ENCODE assay signal across 29 cellular contexts in the genomic region with DNA sequence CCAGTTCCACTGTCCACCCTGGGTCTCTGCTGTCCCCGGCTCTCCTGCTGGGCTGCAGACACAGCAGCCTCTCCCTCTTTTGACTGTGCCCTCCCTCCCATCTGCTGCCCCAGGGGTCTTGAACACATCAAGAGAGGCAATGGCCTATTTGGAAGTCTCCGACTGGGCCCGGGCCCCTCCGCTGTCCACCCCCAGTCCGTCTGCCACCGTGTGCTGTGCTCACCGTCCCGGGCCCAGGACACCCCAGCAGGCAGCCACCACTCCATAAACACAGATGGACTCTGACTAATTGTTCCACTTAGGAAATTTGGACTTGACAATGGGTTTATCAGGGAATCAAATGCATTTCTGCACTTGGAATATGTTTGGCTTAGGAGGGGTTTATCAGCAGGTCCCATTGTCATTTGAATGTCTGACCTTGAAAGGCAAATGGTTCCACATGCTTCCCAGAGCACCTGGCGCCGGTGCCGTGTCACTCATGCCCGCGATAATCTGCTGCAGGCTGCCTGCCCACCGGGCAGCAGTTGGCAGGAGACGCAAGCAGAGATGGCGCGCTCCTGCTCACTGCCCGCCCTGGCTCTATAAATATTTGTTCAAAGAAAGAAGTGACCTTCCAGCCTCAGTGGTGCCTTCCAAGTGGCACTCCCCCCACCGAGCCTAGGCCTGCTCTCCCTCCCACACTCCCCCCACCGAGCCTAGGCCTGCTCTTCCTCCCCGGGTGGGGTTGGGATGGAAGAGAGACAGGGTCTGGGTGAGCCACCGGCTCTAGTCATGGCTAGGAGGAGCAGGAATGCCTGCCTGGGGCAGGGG. TPM values are rescaled to one million over a fixed set of nuclear protein-coding genes. Genes with fewer than 3 reads are reported as not detected.
DNase-seq lines count a peak whose midpoint lies in the region; ATAC-seq and TF ChIP-seq lines count a peak whose summit lies in the region.
"Had no signal": no experiment of that assay in that cellular context is flagged by ENCODE, and none has a peak within 500 bp of the region (broad histone marks: within the 10 kb centered on the region; RNA-seq: fewer than 3 reads in every experiment).

No MANE protein-coding gene starts in this region.

- no peak overlapping the region for H2BK5ac ChIP-seq in neuronal stem cell (ENCODE audit: low read length)

- no peak for TF ChIP-seq EP300 in transverse colon (IDR thresholded peaks at IDR 0.05; ENCODE audit: low read depth)

- H3K9me3 ChIP-seq in neuronal stem cell (replicated peaks in 1 of 2; ENCODE audit: control insufficient read depth in 2 of 2, insufficient read depth in 1 of 2, low read depth in 1 of 2, low read length in 2 of 2): no peaks in the 10 kb centered on the region
- no peaks in the 10 kb centered on the region for H3K9me3 ChIP-seq in transverse colon
- H3K9me3 ChIP-seq in Karpas-422 (ENCODE audit: low read length): no peaks in the 10 kb centered on the region
- H3K9me3 ChIP-seq: ascending aorta; BLaER1 treated with 17β-estradiol and CSF1 and Interleukin-3, amounts not matched to agents 10 nM and 100 nM; neutrophil; testis had no signal

- CTCF ChIA-PET in activated CD8-positive, alpha-beta T cell treated with anti-CD3 and anti-CD28 coated beads, Interleukin-2, amount 10 ng/mL, durations not matched to agents 7 days and 5 days (lab: Charles Lee): no interaction called here

- H4K20me1 ChIP-seq in Karpas-422 (ENCODE audit: insufficient read depth, low read depth, low read length): no peaks in the 10 kb centered on the region
- H4K20me1 ChIP-seq: BLaER1 treated with 17β-estradiol and CSF1 and Interleukin-3, amounts not matched to agents 10 nM and 100 nM had no signal

- DNase-seq in G401 (ENCODE audit: low spot score) (peak; percentile 78), NCI-H1092 treated with DMSO at 0.1 percent for 48 hours (lab: John Stamatoyannopoulos, UW) (peak; percentile 66), cerebellum (ENCODE audit: low spot score) (peak; percentile 55), neuronal stem cell (ENCODE audit: low spot score) (no peak), transverse colon (no peak), Karpas-422 (no peak), DMS79 (lab: John Stamatoyannopoulos, UW) (no peak)
- no peak for DNase-seq in activated CD8-positive, alpha-beta T cell treated with anti-CD3 and anti-CD28 coated beads, Interleukin-2, amount 10 ng/mL, durations not matched to agents 7 days and 5 days
- DNase-seq: activated CD4-positive, alpha-beta T cell treated with anti-CD3 and anti-CD28 coated beads, Interleukin-2, amount 50 U/mL, for 4 hours; activated gamma-delta T cell treated with Interleukin-2 at 50 U/mL for 16 hours; activated naive CD8-positive, alpha-beta T cell treated with anti-CD3 and anti-CD28 coated beads, Interleukin-2, amount 10 ng/mL, durations not matched to agents 7 days and 5 days; activated T-cell treated with anti-CD3 and anti-CD28 coated beads, Interleukin-2, amount 50 U/mL, for 48 hours; cortex of kidney; effector memory CD8-positive, alpha-beta T cell; islet precursor cell; NCI-H1930; NCI-H446; small intestine; stimulated activated naive CD8-positive, alpha-beta T cell treated with anti-CD3 and anti-CD28 coated beads, Interleukin-15, Interleukin-2, amounts not matched to agents 100 U/mL and 50 U/mL, for 24 hours; T-helper 2 cell; testis had no signal

- H3K9me2 ChIP-seq in Karpas-422 (replicated peaks; ENCODE audit: insufficient read depth, low read length): no peaks in the 10 kb centered on the region

- intact Hi-C loops in transverse colon (cut with DNase I; ENCODE audit: low total_unique reads): no loop called here

- H3K36me3 Mint-ChIP-seq in activated CD8-positive, alpha-beta T cell treated with anti-CD3 and anti-CD28 coated beads, Interleukin-2, amount 10 ng/mL, durations not matched to agents 7 days and 5 days (ENCODE audit: low read depth): no peaks in the 10 kb centered on the region
- H3K36me3 Mint-ChIP-seq: activated naive CD8-positive, alpha-beta T cell treated with anti-CD3 and anti-CD28 coated beads, Interleukin-2, amount 10 ng/mL, durations not matched to agents 7 days and 5 days; IgD-negative memory B cell; mesothelial cell of epicardium had no signal

- H3K9ac ChIP-seq in neuronal stem cell (ENCODE audit: low read depth, low read length, poor library complexity): no peak overlapping the region
- no peak overlapping the region for H3K9ac ChIP-seq in Karpas-422 (ENCODE audit: low read length)
- H3K9ac ChIP-seq: BLaER1 treated with 17β-estradiol and CSF1 and Interleukin-3, amounts not matched to agents 10 nM and 100 nM had no signal

- peak overlapping the region; percentile 74 for H2AK5ac ChIP-seq in neuronal stem cell (ENCODE audit: low read depth, low read length)

- H4K91ac ChIP-seq in neuronal stem cell (ENCODE audit: low read depth, low read length, poor library complexity): no peak overlapping the region

- in situ Hi-C loops in G401 (cut with HindIII; ENCODE audit: low sequenced_read_pairs): no loop called here
- in situ Hi-C loops in transverse colon (cut with MboI; ENCODE audit: low pct_ligation_motif_present in 1 of 4, low pct_unique_long_range_greater_than_20kb in 1 of 4, low sequenced_read_pairs in 3 of 4): no loop called here

- H3K14ac ChIP-seq in neuronal stem cell (ENCODE audit: low read length): peak overlapping the region; percentile 47

- no peaks in the 10 kb centered on the region for H3K79me2 ChIP-seq in Karpas-422 (ENCODE audit: low read length)

- TF ChIP-seq CTCF in transverse colon (IDR thresholded peaks at IDR 0.05): no peak

- H3K36me3 ChIP-seq in neuronal stem cell (replicated peaks in 1 of 2; ENCODE audit: control insufficient read depth in 2 of 2, insufficient read depth in 2 of 2, low read length in 2 of 2): no peaks in the 10 kb centered on the region
- H3K36me3 ChIP-seq in transverse colon: no peaks in the 10 kb centered on the region
- no peaks in the 10 kb centered on the region for H3K36me3 ChIP-seq in Karpas-422 (ENCODE audit: insufficient read depth, low read length)
- H3K36me3 ChIP-seq: ascending aorta; BLaER1 treated with 17β-estradiol and CSF1 and Interleukin-3, amounts not matched to agents 10 nM and 100 nM; cardiac muscle cell; neutrophil had no signal

- no peak overlapping the region for H2AFZ ChIP-seq in neuronal stem cell (ENCODE audit: low read length)
- no peak overlapping the region for H2AFZ ChIP-seq in Karpas-422 (ENCODE audit: low read length)

- H3K4ac ChIP-seq in neuronal stem cell (ENCODE audit: low read length): no peak overlapping the region

- no peak overlapping the region for H3K27ac ChIP-seq in neuronal stem cell (replicated peaks; ENCODE audit: low read length)
- H3K27ac ChIP-seq in transverse colon: no peak overlapping the region
- H3K27ac ChIP-seq in Karpas-422 (ENCODE audit: low read length): no peak overlapping the region
- H3K27ac ChIP-seq: ascending aorta; BLaER1 treated with 17β-estradiol and CSF1 and Interleukin-3, amounts not matched to agents 10 nM and 100 nM; cardiac muscle cell; neutrophil; testis had no signal

- H3K27me3 ChIP-seq in neuronal stem cell (ENCODE audit: control insufficient read depth in 3 of 3, insufficient read depth in 3 of 3, low read depth in 1 of 3, low read length in 3 of 3): peaks cover 0 to 8% (median 0%) of the 10 kb centered on the region in 3 experiments
- H3K27me3 ChIP-seq in transverse colon: peaks cover 38% of the 10 kb centered on the region
- no peaks in the 10 kb centered on the region for H3K27me3 ChIP-seq in Karpas-422 (ENCODE audit: low read length)
- H3K27me3 ChIP-seq: testis had no signal

- H2BK15ac ChIP-seq in neuronal stem cell (ENCODE audit: low read length): peak overlapping the region; percentile 58

- TF ChIP-seq POLR2A in transverse colon (IDR thresholded peaks at IDR 0.05): no peak

- H3K27me3 Mint-ChIP-seq in activated CD8-positive, alpha-beta T cell treated with anti-CD3 and anti-CD28 coated beads, Interleukin-2, amount 10 ng/mL, durations not matched to agents 7 days and 5 days (ENCODE audit: low read depth): peaks cover 17% of the 10 kb centered on the region

- WGBS in neuronal stem cell (ENCODE audit: extremely low coverage in 2 of 2, insufficient read length in 2 of 2, insufficient replicate concordance in 1 of 2), 2 donors: no CpG with 5 or more reads among the region's 22 CpGs
- WGBS in transverse colon (ENCODE audit: low coverage in 1 of 2), 2 donors: 93% methylated on average over 21 of the region's 22 CpGs; no CpG with 5 or more reads in 1 of the 2 donors

- POLR2A ChIA-PET in activated CD8-positive, alpha-beta T cell treated with anti-CD3 and anti-CD28 coated beads, Interleukin-2, amount 10 ng/mL, durations not matched to agents 7 days and 5 days (lab: Charles Lee): no interaction called here

- no peaks in the 10 kb centered on the region for H3K79me1 ChIP-seq in neuronal stem cell (ENCODE audit: low read depth, low read length)

- no peak overlapping the region for H3K4me3 Mint-ChIP-seq in activated CD8-positive, alpha-beta T cell treated with anti-CD3 and anti-CD28 coated beads, Interleukin-2, amount 10 ng/mL, durations not matched to agents 7 days and 5 days
- H3K4me3 Mint-ChIP-seq: activated naive CD8-positive, alpha-beta T cell treated with anti-CD3 and anti-CD28 coated beads, Interleukin-2, amount 10 ng/mL, durations not matched to agents 7 days and 5 days; effector memory CD8-positive, alpha-beta T cell; IgD-negative memory B cell; mesothelial cell of epicardium had no signal

- H3K4me1 ChIP-seq in neuronal stem cell (ENCODE audit: control insufficient read depth in 2 of 2, insufficient read depth in 1 of 2, low read depth in 1 of 2, low read length in 2 of 2): peaks cover 6 to 11% of the 10 kb centered on the region in 2 donors
- H3K4me1 ChIP-seq in transverse colon: peaks cover 0 to 15% (median 5%) of the 10 kb centered on the region in 4 donors
- H3K4me1 ChIP-seq in Karpas-422 (ENCODE audit: low read length): no peaks in the 10 kb centered on the region
- H3K4me1 ChIP-seq: ascending aorta, testis had no signal

- H3K27ac Mint-ChIP-seq in activated CD8-positive, alpha-beta T cell treated with anti-CD3 and anti-CD28 coated beads, Interleukin-2, amount 10 ng/mL, durations not matched to agents 7 days and 5 days: no peak overlapping the region
- H3K27ac Mint-ChIP-seq: activated naive CD8-positive, alpha-beta T cell treated with anti-CD3 and anti-CD28 coated beads, Interleukin-2, amount 10 ng/mL, durations not matched to agents 7 days and 5 days; effector memory CD8-positive, alpha-beta T cell; IgD-negative memory B cell; mesothelial cell of epicardium had no signal

- peak overlapping the region; percentile 98 for H3K23ac ChIP-seq in neuronal stem cell (ENCODE audit: low read depth, low read length, poor library complexity)

- H3K4me3 ChIP-seq in neuronal stem cell (ENCODE audit: low read length in 2 of 2) (no peak overlapping the region), transverse colon (no peak overlapping the region), Karpas-422 (ENCODE audit: low read length) (no peak overlapping the region)
- H3K4me3 ChIP-seq: ascending aorta; BLaER1 treated with 17β-estradiol and CSF1 and Interleukin-3, amounts not matched to agents 10 nM and 100 nM; cardiac muscle cell; testis had no signal

- no peaks in the 10 kb centered on the region for H3K4me1 Mint-ChIP-seq in activated CD8-positive, alpha-beta T cell treated with anti-CD3 and anti-CD28 coated beads, Interleukin-2, amount 10 ng/mL, durations not matched to agents 7 days and 5 days (ENCODE audit: low read depth)
- H3K4me1 Mint-ChIP-seq: activated naive CD8-positive, alpha-beta T cell treated with anti-CD3 and anti-CD28 coated beads, Interleukin-2, amount 10 ng/mL, durations not matched to agents 7 days and 5 days had no signal

- H2BK12ac ChIP-seq in neuronal stem cell (ENCODE audit: low read length): peak overlapping the region; percentile 58

- H3K4me2 ChIP-seq in neuronal stem cell (ENCODE audit: insufficient read depth, low read length, poor library complexity, severe bottlenecking) (no peak overlapping the region), Karpas-422 (ENCODE audit: low read depth, low read length, poor library complexity, severe bottlenecking) (no peak overlapping the region)

- peaks cover 1% of the 10 kb centered on the region for H3K9me3 Mint-ChIP-seq in activated CD8-positive, alpha-beta T cell treated with anti-CD3 and anti-CD28 coated beads, Interleukin-2, amount 10 ng/mL, durations not matched to agents 7 days and 5 days (ENCODE audit: insufficient read depth)
- H3K9me3 Mint-ChIP-seq: activated naive CD8-positive, alpha-beta T cell treated with anti-CD3 and anti-CD28 coated beads, Interleukin-2, amount 10 ng/mL, durations not matched to agents 7 days and 5 days; IgD-negative memory B cell; mesothelial cell of epicardium had no signal

- peak overlapping the region; percentile 28 for H3K18ac ChIP-seq in neuronal stem cell (ENCODE audit: low read length)

- peak overlapping the region; percentile 91 for H2BK120ac ChIP-seq in neuronal stem cell (ENCODE audit: low read depth, low read length)

- H4K8ac ChIP-seq in neuronal stem cell (ENCODE audit: low read depth, low read length): no peak overlapping the region

- no peak for ATAC-seq in activated CD8-positive, alpha-beta T cell treated with anti-CD3 and anti-CD28 coated beads, Interleukin-2, amount 10 ng/mL, durations not matched to agents 7 days and 5 days
- ATAC-seq: activated CD4-positive, CD25-positive, alpha-beta regulatory T cell treated with anti-CD3 and anti-CD28 coated beads, Interleukin-2, amount 50 U/mL, for 24 hours; effector memory CD8-positive, alpha-beta T cell; stimulated activated naive CD8-positive, alpha-beta T cell treated with anti-CD3 and anti-CD28 coated beads, Interleukin-15, Interleukin-2, amounts not matched to agents 100 U/mL and 50 U/mL, for 24 hours had no signal

RNA-seq across cellular contexts. Expression of a gene that starts 18.8 kb away (rescaled TPM):
- not detected in 2 replicates for total RNA-seq in G401 (2014; rRNA removed; shearing (Covaris generic))
- total RNA-seq in cerebellum (not detected), transverse colon (10 to 100 TPM; 35.4 to 86.4 (median 47.7) TPM)
- polyA plus RNA-seq in neuronal stem cell (2013, experiment 1 of 2): 0.20 TPM
- 0.18 TPM for polyA plus RNA-seq in neuronal stem cell (2013, experiment 2 of 2)
- total RNA-seq in Karpas-422 (2014; rRNA removed; shearing (Covaris generic); ENCODE audit: low replicate concordance): not detected in 2 replicates
- not detected for total RNA-seq in activated CD8-positive, alpha-beta T cell treated with anti-CD3 and anti-CD28 coated beads, Interleukin-2, amount 10 ng/mL, durations not matched to agents 7 days and 5 days
- total RNA-seq: activated naive CD8-positive, alpha-beta T cell treated with anti-CD3 and anti-CD28 coated beads, Interleukin-2, amount 10 ng/mL, durations not matched to agents 7 days and 5 days; ascending aorta; epithelial cell of proximal tubule; mesothelial cell of epicardium had no signal
- polyA plus RNA-seq: cardiac muscle cell, IgD-negative memory B cell had no signal

Comparison
In these comparisons a context has a peak if more than half of its experiments do, and no peak if none do; other contexts are left out.
1. DNase-seq: peak in G401 (single experiment), NCI-H1092 treated with DMSO at 0.1 percent for 48 hours (single experiment) and cerebellum (single experiment); none in neuronal stem cell (single experiment), transverse colon (single experiment), Karpas-422 (single experiment), DMS79 (single experiment) and activated CD8-positive, alpha-beta T cell treated with anti-CD3 and anti-CD28 coated beads, Interleukin-2, amount 10 ng/mL, durations not matched to agents 7 days and 5 days (single experiment).
2. RNA of a gene that starts 18.8 kb away (total RNA-seq): 35.4 to 86.4 TPM in transverse colon; not detected in G401, not detected in cerebellum (single experiment), not detected in Karpas-422 and not detected in activated CD8-positive, alpha-beta T cell treated with anti-CD3 and anti-CD28 coated beads, Interleukin-2, amount 10 ng/mL, durations not matched to agents 7 days and 5 days; every median in the first group is over 10 times any median in the second.